16 cellular contexts compared by ENCODE assay signal in the genomic region with DNA sequence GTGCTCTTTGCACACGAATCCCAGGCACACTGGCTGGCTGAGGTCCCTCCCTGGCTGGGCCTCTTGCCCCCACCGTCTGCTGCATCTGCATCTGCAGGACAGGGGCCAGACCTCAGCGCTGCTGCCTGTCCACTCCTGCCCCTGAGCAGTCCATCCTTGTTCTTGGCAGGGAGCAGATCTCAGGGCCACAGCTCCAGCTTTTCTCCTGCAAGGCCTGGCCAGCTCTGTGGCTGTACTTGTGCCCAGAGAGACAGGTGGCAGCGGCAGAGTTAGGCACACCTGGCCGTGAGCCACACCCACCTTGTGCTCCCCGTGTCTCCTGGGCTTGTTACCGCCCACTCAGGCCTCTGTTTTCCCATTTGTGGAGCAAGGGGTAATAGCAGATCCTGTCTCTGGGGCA. TPM values are rescaled to one million over a fixed set of nuclear protein-coding genes. Genes with fewer than 3 reads are reported as not detected.
DNase-seq lines count a peak whose midpoint lies in the region; ATAC-seq and TF ChIP-seq lines count a peak whose summit lies in the region.
"Had no signal": no experiment of that assay in that cellular context is flagged by ENCODE, and none has a peak within 500 bp of the region (broad histone marks: within the 10 kb centered on the region; RNA-seq: fewer than 3 reads in every experiment).

No MANE protein-coding gene starts in this region.

- TF ChIP-seq CTCF in Peyer's patch (IDR thresholded peaks at IDR 0.05): no peak

- intact Hi-C loops in right cardiac atrium (cut with DNase I): no loop called here
- intact Hi-C loops in sciatic nerve (cut with DNase I): no loop called here

- peaks cover 14 to 44% (median 23%) of the 10 kb centered on the region in 4 donors for H3K4me1 ChIP-seq in Peyer's patch
- peaks cover 21% of the 10 kb centered on the region for H3K4me1 ChIP-seq in right cardiac atrium (ENCODE audit: control insufficient read depth, insufficient read depth, low read length)

- ATAC-seq in right cardiac atrium (peak; percentile 8 to 22), sciatic nerve (peak; percentile 56), GM19035 (IDR thresholded peaks at IDR 0.05; ENCODE audit: unreplicated experiment) (no peak)
- ATAC-seq: activated CD8-positive, alpha-beta T cell treated with anti-CD3 and anti-CD28 coated beads for 36 hours had no signal

- H3K27me3 ChIP-seq in Peyer's patch (no peaks in the 10 kb centered on the region), right cardiac atrium (ENCODE audit: control insufficient read depth, insufficient read depth) (no peaks in the 10 kb centered on the region)

- TF ChIP-seq POLR2A in Peyer's patch (IDR thresholded peaks at IDR 0.05): no peak

- H3K4me3 ChIP-seq in Peyer's patch (no peak overlapping the region), right cardiac atrium (ENCODE audit: low read length) (no peak overlapping the region)

- peak overlapping the region; percentile 46 to 92 (median 70) for H3K27ac ChIP-seq in Peyer's patch
- H3K27ac ChIP-seq in right cardiac atrium (ENCODE audit: low read length): peak overlapping the region; percentile 14

- DNase-seq in DMS153 (lab: John Stamatoyannopoulos, UW) (peak; percentile 36), Peyer's patch (peak in 2 of 3 donors; percentile 61 to 70), right cardiac atrium (no peak), sciatic nerve (ENCODE audit: low spot score) (no peak), germinal center (ENCODE audit: low spot score) (no peak), SK-N-DZ (ENCODE audit: low spot score) (no peak)
- no peak for DNase-seq in activated naive CD4-positive, alpha-beta T cell treated with Interleukin-2 at 50 U/mL for 16 hours
- DNase-seq: activated CD8-positive, alpha-beta T cell treated with anti-CD3 and anti-CD28 coated beads for 36 hours; C1 segment of cervical spinal cord; central memory CD4-positive, alpha-beta T cell; erythroblast; GDM1; NCI-H146; stimulated activated CD4-positive, alpha-beta T cell treated with anti-CD3 and anti-CD28 coated beads, Interleukin-15, amount 100 ng/mL, for 24 hours; T-helper 2 cell had no signal

- H3K36me3 ChIP-seq in Peyer's patch: no peaks in the 10 kb centered on the region

- H3K9me3 ChIP-seq in Peyer's patch (no peaks in the 10 kb centered on the region), right cardiac atrium (ENCODE audit: control insufficient read depth, low read length) (no peaks in the 10 kb centered on the region)

- 53% methylated on average over 7 of the region's 7 CpGs for WGBS in right cardiac atrium

RNA-seq across cellular contexts. Expression of a gene that starts 13.9 kb away (rescaled TPM):
- total RNA-seq in Peyer's patch: 10 to 100 TPM; 38.4 to 77.6 (median 46.9) TPM
- 10 to 100 TPM; 12.0 to 19.2 (median 15.6) TPM for total RNA-seq in right cardiac atrium
- polyA plus RNA-seq in right cardiac atrium: 4.7 TPM
- total RNA-seq in sciatic nerve: 103 TPM
- polyA plus RNA-seq in SK-N-DZ (2014; cell fraction: cytosol; rRNA removed): not detected in 2 replicates
- polyA plus RNA-seq in SK-N-DZ (2014; cell fraction: nucleus; rRNA removed): not detected in 2 replicates

Comparison
In these comparisons a context has a peak if more than half of its experiments do, and no peak if none do; other contexts are left out.
1. DNase-seq: peak in DMS153 (single experiment) and Peyer's patch (2 of 3); none in right cardiac atrium (0 of 3), sciatic nerve (single experiment), activated naive CD4-positive, alpha-beta T cell treated with Interleukin-2 at 50 U/mL for 16 hours (single experiment), germinal center (single experiment) and SK-N-DZ (single experiment).